Comparison of ENCODE assay signal across 10 cellular contexts in genomic region chr3:143763568-143764162, GRCh38.
A peak's percentile ranks its signal among the peaks of the same experiment; 100 is the strongest.
DNase-seq lines count a peak whose midpoint lies in the region; ATAC-seq, FAIRE-seq and TF ChIP-seq lines count a peak whose summit lies in the region.
"Had no signal": no experiment of that assay in that cellular context is flagged by ENCODE, and none has a peak within 500 bp of the region (broad histone marks: within the 10 kb centered on the region; RNA-seq: fewer than 3 reads in every experiment).

No MANE protein-coding gene starts in this region.

- no peak overlapping the region for H2AFZ ChIP-seq in astrocyte (ENCODE audit: low read depth, low read length)

- DNase-seq in BJ (ENCODE audit: low read depth) (no peak), HFF-Myc (ENCODE audit: extremely low read depth, low read depth) (no peak), astrocyte (ENCODE audit: low read depth) (no peak), left lobe of liver (ENCODE audit: low spot score) (no peak), vagina (ENCODE audit: extremely low spot score in 2 of 2) (no peak), tibial artery (no peak), GM13976 (ENCODE audit: low spot score) (no peak)
- DNase-seq in activated CD8-positive, alpha-beta memory T cell treated with anti-CD3 and anti-CD28 coated beads, Interleukin-2, amount 10 ng/mL, durations not matched to agents 7 days and 5 days = no peak

- H3K4me2 ChIP-seq in astrocyte (ENCODE audit: low read length) = no peak overlapping the region

- no peak for FAIRE-seq in astrocyte (lab: Jason Lieb, UNC)

- H3K4me1 ChIP-seq in astrocyte (ENCODE audit: insufficient read depth, low read length) = no peaks in the 10 kb centered on the region
- H3K4me1 ChIP-seq in vagina = no peaks in the 10 kb centered on the region
- H3K4me1 ChIP-seq in tibial artery = no peaks in the 10 kb centered on the region
- H3K4me1 ChIP-seq: SJCRH30 had no signal

- H3K27me3 ChIP-seq in BJ (ENCODE audit: control insufficient read depth, insufficient read depth, low read length) (no peaks in the 10 kb centered on the region), astrocyte (ENCODE audit: insufficient read depth, low read length) (no peaks in the 10 kb centered on the region), vagina (no peaks in the 10 kb centered on the region), tibial artery (no peaks in the 10 kb centered on the region)
- H3K27me3 ChIP-seq: SJCRH30 had no signal

- H3K27me3 Mint-ChIP-seq in astrocyte (ENCODE audit: low read depth, unreplicated experiment) = peaks cover 2% of the 10 kb centered on the region
- H3K27me3 Mint-ChIP-seq in activated CD8-positive, alpha-beta memory T cell treated with anti-CD3 and anti-CD28 coated beads, Interleukin-2, amount 10 ng/mL, durations not matched to agents 7 days and 5 days = peaks cover 2% of the 10 kb centered on the region

- H3K4me3 ChIP-seq in BJ (ENCODE audit: low read depth, low read length) (no peak overlapping the region), HFF-Myc (replicated peaks; ENCODE audit: low read depth, low read length) (no peak overlapping the region), astrocyte (ENCODE audit: insufficient read depth, low read depth, low read length) (no peak overlapping the region), vagina (no peak overlapping the region), tibial artery (no peak overlapping the region)
- H3K4me3 ChIP-seq: SJCRH30 had no signal

- no peak overlapping the region for H3K4me3 Mint-ChIP-seq in astrocyte (ENCODE audit: unreplicated experiment)
- H3K4me3 Mint-ChIP-seq in activated CD8-positive, alpha-beta memory T cell treated with anti-CD3 and anti-CD28 coated beads, Interleukin-2, amount 10 ng/mL, durations not matched to agents 7 days and 5 days = no peak overlapping the region

- no peaks in the 10 kb centered on the region for H3K36me3 Mint-ChIP-seq in astrocyte (ENCODE audit: low read depth, unreplicated experiment)
- peaks cover 1% of the 10 kb centered on the region for H3K36me3 Mint-ChIP-seq in activated CD8-positive, alpha-beta memory T cell treated with anti-CD3 and anti-CD28 coated beads, Interleukin-2, amount 10 ng/mL, durations not matched to agents 7 days and 5 days

- no peaks in the 10 kb centered on the region for H3K79me2 ChIP-seq in astrocyte (ENCODE audit: insufficient read depth, low read length)

- H3K36me3 ChIP-seq in BJ (ENCODE audit: control insufficient read depth, insufficient read depth, low read length) (no peaks in the 10 kb centered on the region), astrocyte (ENCODE audit: insufficient read depth, low read length) (no peaks in the 10 kb centered on the region), vagina (no peaks in the 10 kb centered on the region), tibial artery (no peaks in the 10 kb centered on the region)
- H3K36me3 ChIP-seq: SJCRH30 had no signal

- H3K27ac Mint-ChIP-seq in astrocyte (ENCODE audit: unreplicated experiment) = no peak overlapping the region
- H3K27ac Mint-ChIP-seq in activated CD8-positive, alpha-beta memory T cell treated with anti-CD3 and anti-CD28 coated beads, Interleukin-2, amount 10 ng/mL, durations not matched to agents 7 days and 5 days = no peak overlapping the region
- H3K27ac Mint-ChIP-seq: activated naive CD4-positive, alpha-beta T cell treated with anti-CD3 and anti-CD28 coated beads, Interleukin-2, amount 50 U/mL, for 72 hours had no signal

- intact Hi-C loops in vagina (cut with DNase I) (no loop called here), tibial artery (cut with DNase I; ENCODE audit: low total_unique reads) (no loop called here)

- no peak for TF ChIP-seq POLR2A in vagina (IDR thresholded peaks at IDR 0.05)

- CTCF ChIA-PET in BJ (lab: Yijun Ruan, JAX) = no interaction called here
- CTCF ChIA-PET in activated CD8-positive, alpha-beta memory T cell treated with anti-CD3 and anti-CD28 coated beads, Interleukin-2, amount 10 ng/mL, durations not matched to agents 7 days and 5 days (lab: Charles Lee) = no interaction called here

- TF ChIP-seq CTCF in BJ (IDR thresholded peaks at IDR 0.05; ENCODE audit: insufficient read depth, low read depth, low read length) (peak; percentile 30), HFF-Myc (IDR thresholded peaks at IDR 0.05; ENCODE audit: low read depth, low read length, missing control alignments) (peak; percentile 13), astrocyte (IDR thresholded peaks at IDR 0.05; ENCODE audit: insufficient read depth, low read depth, low read length) (peak; percentile 35), vagina (IDR thresholded peaks at IDR 0.05) (no peak), tibial artery (IDR thresholded peaks at IDR 0.05) (peak in 1 of 2 experiments; percentile 9), GM13976 (IDR thresholded peaks at IDR 0.05; ENCODE audit: borderline replicate concordance, control extremely low read depth, extremely low read depth, insufficient read depth, missing control alignments) (no peak)

- H3K9me3 ChIP-seq in astrocyte (ENCODE audit: insufficient read depth, low read depth, low read length) = no peaks in the 10 kb centered on the region
- no peaks in the 10 kb centered on the region for H3K9me3 ChIP-seq in vagina
- H3K9me3 ChIP-seq in tibial artery = no peaks in the 10 kb centered on the region
- H3K9me3 ChIP-seq: SJCRH30 had no signal

- no peaks in the 10 kb centered on the region for H4K20me1 ChIP-seq in astrocyte (ENCODE audit: insufficient read depth, low read length)

- H3K9me3 Mint-ChIP-seq in astrocyte (ENCODE audit: unreplicated experiment) = no peaks in the 10 kb centered on the region
- no peaks in the 10 kb centered on the region for H3K9me3 Mint-ChIP-seq in activated CD8-positive, alpha-beta memory T cell treated with anti-CD3 and anti-CD28 coated beads, Interleukin-2, amount 10 ng/mL, durations not matched to agents 7 days and 5 days (ENCODE audit: low read depth)
- H3K9me3 Mint-ChIP-seq: activated naive CD4-positive, alpha-beta T cell treated with anti-CD3 and anti-CD28 coated beads, Interleukin-2, amount 50 U/mL, for 72 hours had no signal

- in situ Hi-C loops in GM13976 (cut with MboI; ENCODE audit: low sequenced_read_pairs, unreplicated experiment) = no loop called here

- peak; percentile 49 for ATAC-seq in left lobe of liver
- no peak for ATAC-seq in activated CD8-positive, alpha-beta memory T cell treated with anti-CD3 and anti-CD28 coated beads, Interleukin-2, amount 10 ng/mL, durations not matched to agents 7 days and 5 days
- ATAC-seq: activated naive CD4-positive, alpha-beta T cell treated with anti-CD3 and anti-CD28 coated beads, Interleukin-2, amount 50 U/mL, for 72 hours had no signal

- POLR2A ChIA-PET in BJ (lab: Charles Lee) = no interaction called here

- H3K4me1 Mint-ChIP-seq in astrocyte (ENCODE audit: low read depth, unreplicated experiment) = no peaks in the 10 kb centered on the region
- no peaks in the 10 kb centered on the region for H3K4me1 Mint-ChIP-seq in activated CD8-positive, alpha-beta memory T cell treated with anti-CD3 and anti-CD28 coated beads, Interleukin-2, amount 10 ng/mL, durations not matched to agents 7 days and 5 days

- H3K9ac ChIP-seq in astrocyte (ENCODE audit: low read length) = no peak overlapping the region

- H3K27ac ChIP-seq in astrocyte (ENCODE audit: low read depth, low read length) (no peak overlapping the region), vagina (no peak overlapping the region), tibial artery (no peak overlapping the region)
- H3K27ac ChIP-seq: SJCRH30 had no signal

Comparison
In these comparisons a context has a peak if more than half of its experiments do, and no peak if none do; other contexts are left out.
1. CTCF ChIP-seq: peak in BJ (single experiment), HFF-Myc (single experiment) and astrocyte (single experiment); none in vagina (0 of 3) and GM13976 (single experiment).